In the genomic region with DNA sequence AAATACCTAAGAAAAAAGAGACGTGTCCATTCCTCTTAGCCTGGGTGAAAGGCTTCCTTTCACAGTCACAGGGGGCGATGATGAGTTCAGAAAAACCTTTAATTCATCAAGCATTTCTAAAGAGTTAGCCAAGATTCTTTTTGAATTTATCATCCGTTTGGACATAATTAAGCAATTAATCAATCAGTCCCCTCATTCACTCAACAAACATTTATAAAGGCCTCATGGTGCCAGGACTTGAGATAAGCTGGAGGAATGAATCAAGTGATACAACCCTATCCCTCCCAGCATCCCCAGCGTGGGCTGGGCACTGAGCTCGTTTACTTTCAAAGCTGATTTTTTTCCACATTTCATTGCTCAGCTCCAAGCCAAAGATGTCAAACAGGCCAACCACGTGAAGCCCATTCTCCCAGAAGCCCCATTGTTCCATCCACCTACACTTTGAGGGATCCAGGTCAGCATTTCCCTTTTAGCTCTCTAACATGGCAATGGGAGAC, we compare ENCODE assay signal across 14 cellular contexts.
DNase-seq lines count a peak whose midpoint lies in the region; ATAC-seq and TF ChIP-seq lines count a peak whose summit lies in the region.
"Had no signal": no experiment of that assay in that cellular context is flagged by ENCODE, and none has a peak within 500 bp of the region (broad histone marks: within the 10 kb centered on the region; RNA-seq: fewer than 3 reads in every experiment).

No MANE protein-coding gene starts in this region.

- H3K4me1 Mint-ChIP-seq in chondrocyte (ENCODE audit: low read depth) (peaks cover 58% of the 10 kb centered on the region), neural progenitor cell (peaks cover 48% of the 10 kb centered on the region)
- H3K4me1 Mint-ChIP-seq in activated CD8-positive, alpha-beta T cell treated with anti-CD3 and anti-CD28 coated beads for 36 hours (ENCODE audit: low read depth): no peaks in the 10 kb centered on the region
- H3K4me1 Mint-ChIP-seq: CD4-positive, alpha-beta memory T cell had no signal

- H3K4me3 ChIP-seq in Karpas-422 (ENCODE audit: low read length) (no peak overlapping the region), neural progenitor cell (no peak overlapping the region)

- CTCF ChIA-PET in activated CD8-positive, alpha-beta T cell treated with anti-CD3 and anti-CD28 coated beads for 36 hours (lab: Charles Lee): interaction anchor here (0.6 to 1.1 kb wide), 3 partner anchors 10 to 119 kb away, joined by 3 read pairs; no protein-coding TSS in a partner anchor

- H3K4me1 ChIP-seq in Karpas-422 (ENCODE audit: low read length) (peaks cover 4% of the 10 kb centered on the region; the same call in 1 of the 2 replicates), neural progenitor cell (peaks cover 19% of the 10 kb centered on the region)

- peak overlapping the region; percentile 92 for H3K27ac Mint-ChIP-seq in chondrocyte (ENCODE audit: unreplicated experiment)
- peak overlapping the region; percentile 72 for H3K27ac Mint-ChIP-seq in neural progenitor cell
- H3K27ac Mint-ChIP-seq in activated CD8-positive, alpha-beta T cell treated with anti-CD3 and anti-CD28 coated beads for 36 hours: no peak overlapping the region
- H3K27ac Mint-ChIP-seq: CD4-positive, alpha-beta memory T cell; T-helper 1 cell treated with Interleukin-12 subunit alpha and Interleukin-12 subunit beta and Interleukin-4 antibody, amounts not matched to agents 30 μg/mL and 1 μg/mL, for 36 hours had no signal

- H3K9me3 Mint-ChIP-seq in chondrocyte (ENCODE audit: low read depth) (peaks cover 15% of the 10 kb centered on the region), neural progenitor cell (peaks cover 34% of the 10 kb centered on the region)
- peaks cover 15% of the 10 kb centered on the region for H3K9me3 Mint-ChIP-seq in activated CD8-positive, alpha-beta T cell treated with anti-CD3 and anti-CD28 coated beads for 36 hours

- H3K4me3 Mint-ChIP-seq in chondrocyte (ENCODE audit: unreplicated experiment) (peak overlapping the region; percentile 48), neural progenitor cell (no peak overlapping the region)
- no peak overlapping the region for H3K4me3 Mint-ChIP-seq in activated CD8-positive, alpha-beta T cell treated with anti-CD3 and anti-CD28 coated beads for 36 hours
- H3K4me3 Mint-ChIP-seq: CD4-positive, alpha-beta memory T cell; T-helper 1 cell treated with Interleukin-12 subunit alpha and Interleukin-12 subunit beta and Interleukin-4 antibody, amounts not matched to agents 30 μg/mL and 1 μg/mL, for 36 hours had no signal

- no peaks in the 10 kb centered on the region for H3K9me3 ChIP-seq in Karpas-422 (ENCODE audit: low read length)
- H3K9me3 ChIP-seq in neural progenitor cell (ENCODE audit: low read depth): no peaks in the 10 kb centered on the region

- H3K36me3 Mint-ChIP-seq in chondrocyte (ENCODE audit: low read depth): peaks cover 22% of the 10 kb centered on the region
- H3K36me3 Mint-ChIP-seq in neural progenitor cell: peaks cover 6% of the 10 kb centered on the region
- no peaks in the 10 kb centered on the region for H3K36me3 Mint-ChIP-seq in activated CD8-positive, alpha-beta T cell treated with anti-CD3 and anti-CD28 coated beads for 36 hours (ENCODE audit: low read depth)

- peaks cover 14% of the 10 kb centered on the region for H3F3A ChIP-seq in neural progenitor cell (ENCODE audit: low read depth)

- H3K27me3 ChIP-seq in Karpas-422 (ENCODE audit: low read length): no peaks in the 10 kb centered on the region
- no peaks in the 10 kb centered on the region for H3K27me3 ChIP-seq in neural progenitor cell

- H3K27me3 Mint-ChIP-seq in chondrocyte (ENCODE audit: low read depth) (no peaks in the 10 kb centered on the region), neural progenitor cell (ENCODE audit: insufficient read depth, low read depth) (peaks cover 7% of the 10 kb centered on the region)
- H3K27me3 Mint-ChIP-seq in activated CD8-positive, alpha-beta T cell treated with anti-CD3 and anti-CD28 coated beads for 36 hours: peaks cover 1% of the 10 kb centered on the region

- peak; percentile 21 for DNase-seq in ACHN
- DNase-seq in Karpas-422: peak; percentile 44
- no peak for DNase-seq in chondrocyte (ENCODE audit: low spot score)
- no peak for DNase-seq in neural progenitor cell (ENCODE audit: low spot score)
- no peak for DNase-seq in NCI-H1436 treated with DMSO at 0.1 percent for 48 hours (lab: John Stamatoyannopoulos, UW)
- DNase-seq in activated CD8-positive, alpha-beta T cell treated with anti-CD3 and anti-CD28 coated beads for 36 hours: no peak
- no peak for DNase-seq in cerebellar nuclear complex (lab: John Stamatoyannopoulos, UW)
- DNase-seq: activated T-cell treated with anti-CD3 and anti-CD28 coated beads, Interleukin-2, amount 50 U/mL, for 48 hours; CD4-positive, alpha-beta memory T cell; NCI-H2171; stimulated activated CD4-positive, alpha-beta T cell treated with anti-CD3 and anti-CD28 coated beads, Interleukin-4, amount 100 ng/mL, for 4 hours had no signal

- no peak overlapping the region for H3K9ac ChIP-seq in Karpas-422 (ENCODE audit: low read length)
- no peak overlapping the region for H3K9ac ChIP-seq in neural progenitor cell

- intact Hi-C loops in activated CD8-positive, alpha-beta T cell treated with anti-CD3 and anti-CD28 coated beads for 36 hours (cut with micrococcal nuclease): no loop called here

- TF ChIP-seq CTCF in chondrocyte (IDR thresholded peaks at IDR 0.05) (peak; percentile 71), neural progenitor cell (IDR thresholded peaks at IDR 0.05) (peak; percentile 26)
- no peak for TF ChIP-seq CTCF in activated CD8-positive, alpha-beta T cell treated with anti-CD3 and anti-CD28 coated beads for 36 hours (IDR thresholded peaks at IDR 0.05)

- H2AFZ ChIP-seq in Karpas-422 (ENCODE audit: low read length) (no peak overlapping the region), neural progenitor cell (replicated peaks) (no peak overlapping the region)

- in situ Hi-C loops in ACHN (cut with HindIII; ENCODE audit: low pct_ligation_motif_present, low pct_unique_long_range_greater_than_20kb, low sequenced_read_pairs): no loop called here

- H3K79me2 ChIP-seq in Karpas-422 (ENCODE audit: low read length) (no peaks in the 10 kb centered on the region), neural progenitor cell (ENCODE audit: low read depth) (no peaks in the 10 kb centered on the region)

- POLR2A ChIA-PET in activated CD8-positive, alpha-beta T cell treated with anti-CD3 and anti-CD28 coated beads for 36 hours (lab: Charles Lee): no interaction called here

- no peaks in the 10 kb centered on the region for H3K9me2 ChIP-seq in Karpas-422 (replicated peaks; ENCODE audit: insufficient read depth, low read length)

- H3K4me2 ChIP-seq in Karpas-422 (ENCODE audit: low read depth, low read length, poor library complexity, severe bottlenecking): no peak overlapping the region
- H3K4me2 ChIP-seq in neural progenitor cell: no peak overlapping the region

- H3K36me3 ChIP-seq in Karpas-422 (ENCODE audit: insufficient read depth, low read length) (no peaks in the 10 kb centered on the region), neural progenitor cell (no peaks in the 10 kb centered on the region)

- H3K27ac ChIP-seq in Karpas-422 (ENCODE audit: low read length): no peak overlapping the region
- no peak overlapping the region for H3K27ac ChIP-seq in neural progenitor cell

- H4K20me1 ChIP-seq in Karpas-422 (ENCODE audit: insufficient read depth, low read depth, low read length) (no peaks in the 10 kb centered on the region), neural progenitor cell (ENCODE audit: low read depth) (peaks cover 8% of the 10 kb centered on the region)

- ATAC-seq in activated CD8-positive, alpha-beta T cell treated with anti-CD3 and anti-CD28 coated beads for 36 hours: no peak
- no peak for ATAC-seq in HG02885 (IDR thresholded peaks at IDR 0.05; ENCODE audit: poor library complexity, unreplicated experiment)
- ATAC-seq: esophagus mucosa had no signal

Comparison
In these comparisons a context has a peak if more than half of its experiments do, and no peak if none do; other contexts are left out.
1. DNase-seq: peak in ACHN (single experiment) and Karpas-422 (single experiment); none in chondrocyte (single experiment), neural progenitor cell (single experiment), NCI-H1436 treated with DMSO at 0.1 percent for 48 hours (single experiment), activated CD8-positive, alpha-beta T cell treated with anti-CD3 and anti-CD28 coated beads for 36 hours (single experiment) and cerebellar nuclear complex (0 of 2).